18 cellular contexts compared by ENCODE assay signal in the genomic region with DNA sequence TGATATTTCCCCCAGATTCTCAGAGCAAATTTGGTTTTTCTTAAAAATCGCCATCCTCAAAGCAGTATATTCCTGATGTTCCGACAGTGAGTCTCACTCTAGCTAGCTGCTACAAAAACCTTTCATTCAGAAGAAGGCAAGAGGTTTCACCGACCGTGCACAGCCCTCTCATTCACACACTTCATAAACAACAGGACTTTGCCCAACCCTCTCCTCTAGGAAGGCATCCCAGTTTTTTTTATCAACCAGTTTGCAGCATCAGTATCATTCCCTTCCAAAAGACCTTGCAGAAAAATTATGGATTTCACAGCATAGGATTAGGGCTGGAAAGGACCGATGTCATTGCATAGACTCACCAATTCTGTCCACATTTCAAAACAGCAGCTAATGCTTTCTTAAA. TPM values are rescaled to one million over a fixed set of nuclear protein-coding genes. Genes with fewer than 3 reads are reported as not detected.
DNase-seq lines count a peak whose midpoint lies in the region; ATAC-seq, FAIRE-seq and TF ChIP-seq lines count a peak whose summit lies in the region.
"Had no signal": no experiment of that assay in that cellular context is flagged by ENCODE, and none has a peak within 500 bp of the region (broad histone marks: within the 10 kb centered on the region; RNA-seq: fewer than 3 reads in every experiment).

No MANE protein-coding gene starts in this region.

- no peak overlapping the region for H2BK15ac ChIP-seq in mesendoderm (replicated peaks; ENCODE audit: low read depth)

- ATAC-seq in body of pancreas = no peak
- no peak for ATAC-seq in HG03378 (IDR thresholded peaks at IDR 0.05; ENCODE audit: unreplicated experiment)
- ATAC-seq: T-helper 17 cell had no signal

- H3K9me3 ChIP-seq in WERI-Rb-1 (ENCODE audit: severe bottlenecking) (no peaks in the 10 kb centered on the region), body of pancreas (no peaks in the 10 kb centered on the region)
- H3K9me3 ChIP-seq: thoracic aorta had no signal

- no peak for FAIRE-seq in HTR-8/SVneo (lab: Jason Lieb, UNC)
- FAIRE-seq: colon had no signal

- H3K4me2 ChIP-seq in mesendoderm (ENCODE audit: low read length) = no peak overlapping the region

- H3K4ac ChIP-seq in mesendoderm (ENCODE audit: low read depth, low read length) = peak overlapping the region; percentile 1

- in situ Hi-C loops in G401 (cut with HindIII; ENCODE audit: low sequenced_read_pairs) = no loop called here

- no peak for TF ChIP-seq CTCF in WERI-Rb-1 (IDR thresholded peaks at IDR 0.05; ENCODE audit: low read depth, low read length)
- TF ChIP-seq CTCF in body of pancreas (IDR thresholded peaks at IDR 0.05) = no peak

- no peak overlapping the region for H2BK120ac ChIP-seq in mesendoderm (ENCODE audit: low read depth, low read length)

- no peak overlapping the region for H4K8ac ChIP-seq in mesendoderm (ENCODE audit: low read depth, low read length)

- no peaks in the 10 kb centered on the region; the same call in 1 of the 2 replicates for H3K36me3 ChIP-seq in WERI-Rb-1
- no peaks in the 10 kb centered on the region for H3K36me3 ChIP-seq in mesendoderm (ENCODE audit: control insufficient read depth, insufficient read depth, low read length)
- H3K36me3 ChIP-seq in body of pancreas (replicated peaks in 1 of 2; ENCODE audit: insufficient read depth in 1 of 2, low read depth in 2 of 2) = no peaks in the 10 kb centered on the region
- H3K36me3 ChIP-seq: thoracic aorta had no signal

- no peak overlapping the region for H2BK5ac ChIP-seq in mesendoderm (ENCODE audit: low read length)

- DNase-seq in G401 (ENCODE audit: low spot score) = peak; percentile 72
- peak; percentile 8 for DNase-seq in NCI-H1417 treated with DMSO at 0.1 percent for 48 hours (lab: John Stamatoyannopoulos, UW)
- no peak for DNase-seq in WERI-Rb-1
- no peak for DNase-seq in mesendoderm
- no peak for DNase-seq in body of pancreas
- no peak for DNase-seq in NCI-H524 treated with DMSO at 0.1 percent for 48 hours (lab: John Stamatoyannopoulos, UW)
- DNase-seq in HTR-8/SVneo (ENCODE audit: insufficient read length, low spot score) = no peak
- DNase-seq: AML-193, T-helper 17 cell had no signal

- H3K4me3 ChIP-seq in WERI-Rb-1 (ENCODE audit: low read depth, low read length) = peak overlapping the region; percentile 83
- no peak overlapping the region for H3K4me3 ChIP-seq in mesendoderm (ENCODE audit: low read length)
- H3K4me3 ChIP-seq in body of pancreas = no peak overlapping the region
- H3K4me3 ChIP-seq: thoracic aorta had no signal

- TF ChIP-seq POLR2A in body of pancreas (IDR thresholded peaks at IDR 0.05) = no peak

- no CpG with 5 or more reads among the region's 5 CpGs for WGBS in mesendoderm (ENCODE audit: extremely low coverage, insufficient coverage, low lambda C conversion rate)
- WGBS in body of pancreas, 2 donors = 73 to 74% methylated on average over 5 of the region's 5 CpGs

- H3K4me1 ChIP-seq in mesendoderm (ENCODE audit: control insufficient read depth, low read depth, low read length) (no peaks in the 10 kb centered on the region), body of pancreas (peaks cover 4% of the 10 kb centered on the region)
- H3K4me1 ChIP-seq: foreskin keratinocyte had no signal

- H3K27ac ChIP-seq in WERI-Rb-1 (peak overlapping the region; percentile 77), mesendoderm (ENCODE audit: low read depth, low read length) (no peak overlapping the region), body of pancreas (no peak overlapping the region)
- H3K27ac ChIP-seq: foreskin keratinocyte, thoracic aorta had no signal

- H3K56ac ChIP-seq in mesendoderm (ENCODE audit: low read length) = no peak overlapping the region

- no peak overlapping the region for H2AK5ac ChIP-seq in mesendoderm (ENCODE audit: low read length)

- H3K79me1 ChIP-seq in mesendoderm (ENCODE audit: low read length) = no peaks in the 10 kb centered on the region

- no peaks in the 10 kb centered on the region for H3K79me2 ChIP-seq in mesendoderm (ENCODE audit: control insufficient read depth, insufficient read depth, low read length)

- H3K27me3 ChIP-seq in WERI-Rb-1 (ENCODE audit: insufficient read depth, low read depth, severe bottlenecking) (no peaks in the 10 kb centered on the region), mesendoderm (ENCODE audit: insufficient read depth, low read length, poor library complexity) (no peaks in the 10 kb centered on the region), body of pancreas (no peaks in the 10 kb centered on the region)
- H3K27me3 ChIP-seq: foreskin keratinocyte had no signal

- no peak overlapping the region for H3K23ac ChIP-seq in mesendoderm (ENCODE audit: low read length)

- intact Hi-C loops in body of pancreas (cut with DNase I) = no loop called here

- H3K9ac ChIP-seq in mesendoderm (ENCODE audit: low read length) = no peak overlapping the region

- no peak overlapping the region for H4K5ac ChIP-seq in mesendoderm (ENCODE audit: low read length)

- H3K18ac ChIP-seq in mesendoderm (ENCODE audit: low read length) = no peak overlapping the region

RNA-seq across cellular contexts. Expression of gene SVOP, which starts 0.7 kb away (rescaled TPM):
- total RNA-seq in G401 (2014; rRNA removed; shearing (Covaris generic)) = 0.25 and 1.0 TPM in 2 replicates
- polyA plus RNA-seq in mesendoderm (2013, experiment 1 of 2) = 0.01 TPM
- 0.01 TPM for polyA plus RNA-seq in mesendoderm (2013, experiment 2 of 2)
- total RNA-seq in body of pancreas = under 1 TPM in 1 of 2 donors, not detected in 1; 0.52 TPM
- total RNA-seq: activated CD4-positive, alpha-beta memory T cell treated with anti-CD3 and anti-CD28 coated beads, Interleukin-2, amount 10 ng/mL, durations not matched to agents 7 days and 5 days; aorta; endothelial cell of umbilical vein; foreskin keratinocyte; HepG2; renal cortical epithelial cell; T-helper 17 cell; thoracic aorta had no signal
- polyA plus RNA-seq: aorta, endothelial cell of umbilical vein, foreskin keratinocyte, HepG2 had no signal

RNA-seq across cellular contexts. Expression of gene USP30, which starts 32.2 kb away (rescaled TPM):
- 20.5 and 21.6 TPM in 2 replicates for total RNA-seq in G401 (2014; rRNA removed; shearing (Covaris generic))
- 4.8 TPM for polyA plus RNA-seq in mesendoderm (2013, experiment 1 of 2)
- polyA plus RNA-seq in mesendoderm (2013, experiment 2 of 2) = 4.8 TPM
- 10 to 100 TPM in 1 of 2 donors, 1 to 10 TPM in 1; 7.3 to 14.5 TPM for total RNA-seq in body of pancreas

Comparison
In these comparisons a context has a peak if more than half of its experiments do, and no peak if none do; other contexts are left out.
1. DNase-seq: peak in G401 (single experiment) and NCI-H1417 treated with DMSO at 0.1 percent for 48 hours (single experiment); none in WERI-Rb-1 (single experiment), mesendoderm (single experiment), body of pancreas (0 of 4), NCI-H524 treated with DMSO at 0.1 percent for 48 hours (single experiment) and HTR-8/SVneo (single experiment).